In genomic region chr3:57053122-57053521, GRCh38 we compare ENCODE assay signal across 20 cellular contexts. TPM values are rescaled to one million over a fixed set of nuclear protein-coding genes. Genes with fewer than 3 reads are reported as not detected.
DNase-seq lines count a peak whose midpoint lies in the region; ATAC-seq, FAIRE-seq and TF ChIP-seq lines count a peak whose summit lies in the region.
"Had no signal": no experiment of that assay in that cellular context is flagged by ENCODE, and none has a peak within 500 bp of the region (broad histone marks: within the 10 kb centered on the region; RNA-seq: fewer than 3 reads in every experiment).

No MANE protein-coding gene starts in this region.

- H2BK5ac ChIP-seq in H1 (ENCODE audit: low read depth, low read length), result peak overlapping the region; percentile 44; the same call in 1 of the 2 replicates

- H3K23me2 ChIP-seq in H1 (ENCODE audit: low read depth, low read length), result no peaks in the 10 kb centered on the region

- TF ChIP-seq CTCF in WTC11 (IDR thresholded peaks at IDR 0.05), result no peak
- no peak for TF ChIP-seq CTCF in H1 (IDR thresholded peaks at IDR 0.05; ENCODE audit: control extremely low read depth in 1 of 3, insufficient read depth in 1 of 3, low read depth in 1 of 3, low read length in 3 of 3)
- no peak for TF ChIP-seq CTCF in prostate gland (IDR thresholded peaks at IDR 0.05)

- H3K18ac ChIP-seq in H1 (ENCODE audit: extremely low read depth, low read length), result no peak overlapping the region

- no peak overlapping the region for H2BK120ac ChIP-seq in H1 (replicated peaks; ENCODE audit: low read depth, low read length)

- no peaks in the 10 kb centered on the region for H3K27me3 Mint-ChIP-seq in WTC11 (ENCODE audit: low read depth)
- peaks cover 1 to 2% of the 10 kb centered on the region in 2 donors for H3K27me3 Mint-ChIP-seq in natural killer cell treated with Interleukin-12 subunit alpha and Interleukin-12 subunit beta and Interleukin-15 and Interleukin-18, amount 100 ng/mL, for 72 hours

- TF ChIP-seq POLR2A in H1 (IDR thresholded peaks at IDR 0.05; ENCODE audit: control extremely low read depth in 1 of 2, low read depth in 2 of 2, low read length in 2 of 2), result no peak
- no peak for TF ChIP-seq POLR2A in prostate gland (IDR thresholded peaks at IDR 0.05)

- H3K4me1 ChIP-seq in H1 (replicated peaks in 1 of 4; ENCODE audit: control insufficient read depth in 3 of 4, insufficient read depth in 4 of 4, low read length in 3 of 4), result no peaks in the 10 kb centered on the region; a peak in 1 of 7 replicates
- no peaks in the 10 kb centered on the region for H3K4me1 ChIP-seq in prostate gland (replicated peaks)
- H3K4me1 ChIP-seq: Caco-2, HAP-1 had no signal

- peak overlapping the region; percentile 36; the same call in 1 of the 2 replicates for H3K27ac Mint-ChIP-seq in WTC11
- no peak overlapping the region for H3K27ac Mint-ChIP-seq in natural killer cell treated with Interleukin-12 subunit alpha and Interleukin-12 subunit beta and Interleukin-15 and Interleukin-18, amount 100 ng/mL, for 72 hours
- H3K27ac Mint-ChIP-seq: CD4-positive, alpha-beta memory T cell; GM23338; HFFc6 had no signal

- H3K9me3 Mint-ChIP-seq in WTC11, result no peaks in the 10 kb centered on the region
- H3K9me3 Mint-ChIP-seq in natural killer cell treated with Interleukin-12 subunit alpha and Interleukin-12 subunit beta and Interleukin-15 and Interleukin-18, amount 100 ng/mL, for 72 hours, result no peaks in the 10 kb centered on the region
- H3K9me3 Mint-ChIP-seq: CD4-positive, alpha-beta memory T cell; GM23338; HFFc6 had no signal

- no peak overlapping the region for H2AFZ ChIP-seq in H1 (ENCODE audit: low read length)
- H2AFZ ChIP-seq: GM23338 had no signal

- no peak for FAIRE-seq in H1 (lab: Jason Lieb, UNC)
- FAIRE-seq: GM12878, H54 had no signal

- CTCF ChIA-PET in WTC11 (lab: Charles Lee) (no interaction called here), H1 (lab: Charles Lee; ENCODE audit: partially characterized antibody) (no interaction called here)

- H4K8ac ChIP-seq in H1 (ENCODE audit: extremely low read depth, insufficient read depth, low read length), result no peak overlapping the region

- no peak overlapping the region for H3K4me3 ChIP-seq in H1 (ENCODE audit: extremely low read depth in 1 of 4, insufficient read depth in 2 of 4, low read depth in 3 of 4, low read length in 4 of 4)
- no peak overlapping the region for H3K4me3 ChIP-seq in prostate gland
- H3K4me3 ChIP-seq: GM12878, GM23338, HAP-1 had no signal

- no peak overlapping the region for H3K56ac ChIP-seq in H1 (replicated peaks; ENCODE audit: insufficient read length, low read depth, low read length)

- H3K36me3 ChIP-seq in H1 (ENCODE audit: control insufficient read depth in 2 of 4, insufficient read depth in 4 of 4, low read length in 3 of 4), result no peaks in the 10 kb centered on the region
- no peaks in the 10 kb centered on the region for H3K36me3 ChIP-seq in prostate gland
- H3K36me3 ChIP-seq: HAP-1 had no signal

- H3K14ac ChIP-seq in H1 (ENCODE audit: insufficient read length), result no peak overlapping the region

- H3K79me2 ChIP-seq in H1 (ENCODE audit: control insufficient read depth in 1 of 2, insufficient read depth in 2 of 2, low read length in 2 of 2), result no peaks in the 10 kb centered on the region

- H2AK5ac ChIP-seq in H1 (ENCODE audit: low read depth, low read length), result no peak overlapping the region

- TF ChIP-seq RAD21 in H1 (IDR thresholded peaks at IDR 0.05 in 1 of 2, conservative IDR thresholded peaks at IDR 0.05 in 1 of 2; ENCODE audit: low read depth in 2 of 2, low read length in 2 of 2), result no peak

- H2BK12ac ChIP-seq in H1 (ENCODE audit: low read depth, low read length), result peak overlapping the region; percentile 39; the same call in 1 of the 2 replicates

- 91% methylated on average over 6 of the region's 6 CpGs; no CpG with 5 or more reads in 1 of the 2 experiments for WGBS in H1 (ENCODE audit: extremely low coverage in 1 of 2, insufficient coverage in 1 of 2, insufficient read length in 1 of 2, insufficient replicate concordance in 2 of 2, low coverage in 1 of 2, low lambda C conversion rate in 2 of 2, missing lambda C conversion rate in 1 of 2), 2 experiments
- 74% methylated on average over 6 of the region's 6 CpGs for WGBS in prostate gland

- DNase-seq in WTC11 (ENCODE audit: low spot score) (no peak), H1 (ENCODE audit: low read depth in 1 of 2, low spot score in 2 of 2) (no peak), left colon (no peak), prostate gland (ENCODE audit: low spot score) (peak; percentile 22), NCI-H187 (lab: John Stamatoyannopoulos, UW) (no peak), NCI-H1930 (lab: John Stamatoyannopoulos, UW) (no peak)
- DNase-seq in natural killer cell treated with Interleukin-12 subunit alpha and Interleukin-12 subunit beta and Interleukin-15 and Interleukin-18, amount 100 ng/mL, for 72 hours (ENCODE audit: low spot score), result no peak
- DNase-seq: C1 segment of cervical spinal cord; Caco-2; CD4-positive, alpha-beta memory T cell; DMS79; EL; GDM1; HFFc6 had no signal

- ATAC-seq in WTC11, result no peak
- ATAC-seq in left colon, result peak; percentile 91
- no peak for ATAC-seq in natural killer cell treated with Interleukin-12 subunit alpha and Interleukin-12 subunit beta and Interleukin-15 and Interleukin-18, amount 100 ng/mL, for 72 hours
- ATAC-seq: GM12878, GM23338 had no signal

- no peak overlapping the region for H4K5ac ChIP-seq in H1 (ENCODE audit: insufficient read length, low read depth, low read length)

- H3K9ac ChIP-seq in H1 (replicated peaks in 1 of 4; ENCODE audit: extremely low read depth in 1 of 4, low read depth in 3 of 4, low read length in 3 of 4), result no peak overlapping the region

- H3K79me1 ChIP-seq in H1 (ENCODE audit: low read depth, low read length), result no peaks in the 10 kb centered on the region

- no peak overlapping the region for H2BK15ac ChIP-seq in H1 (ENCODE audit: low read length)

- POLR2A ChIA-PET in WTC11 (lab: Charles Lee) (no interaction called here), H1 (lab: Charles Lee; ENCODE audit: partially characterized antibody) (no interaction called here)

- intact Hi-C loops in left colon (cut with DNase I, micrococcal nuclease) (no loop called here), prostate gland (cut with DNase I) (no loop called here)

- H4K91ac ChIP-seq in H1 (replicated peaks; ENCODE audit: insufficient read length, low read length), result no peak overlapping the region

- H3K27me3 ChIP-seq in H1 (replicated peaks in 1 of 4; ENCODE audit: control insufficient read depth in 3 of 4, extremely low read depth in 1 of 4, insufficient read depth in 3 of 4, low read length in 3 of 4) (no peaks in the 10 kb centered on the region), prostate gland (replicated peaks; ENCODE audit: insufficient read depth) (no peaks in the 10 kb centered on the region)

- H4K20me1 ChIP-seq in H1 (replicated peaks in 1 of 2; ENCODE audit: control insufficient read depth in 1 of 2, insufficient read depth in 2 of 2, low read length in 2 of 2), result peaks cover 0 to 1% of the 10 kb centered on the region in 2 experiments

- no peak overlapping the region for H3K4ac ChIP-seq in H1 (replicated peaks; ENCODE audit: insufficient read length, low read depth, low read length)

- no peak for TF ChIP-seq EP300 in H1 (IDR thresholded peaks at IDR 0.05; ENCODE audit: borderline replicate concordance in 1 of 2, low read depth in 2 of 2, low read length in 2 of 2)

- no peaks in the 10 kb centered on the region for H3K9me3 ChIP-seq in H1 (ENCODE audit: insufficient read depth in 2 of 2, low read depth in 1 of 2, low read length in 1 of 2)
- no peaks in the 10 kb centered on the region for H3K9me3 ChIP-seq in prostate gland
- H3K9me3 ChIP-seq: Caco-2, HAP-1 had no signal

- H3K4me1 Mint-ChIP-seq in WTC11, result peaks cover 2% of the 10 kb centered on the region; the same call in 1 of the 2 replicates
- peaks cover 0 to 3% of the 10 kb centered on the region in 2 donors for H3K4me1 Mint-ChIP-seq in natural killer cell treated with Interleukin-12 subunit alpha and Interleukin-12 subunit beta and Interleukin-15 and Interleukin-18, amount 100 ng/mL, for 72 hours (ENCODE audit: low read depth in 2 of 2)
- H3K4me1 Mint-ChIP-seq: CD4-positive, alpha-beta memory T cell; GM23338 had no signal

- H3K4me3 Mint-ChIP-seq in WTC11, result no peak overlapping the region
- no peak overlapping the region for H3K4me3 Mint-ChIP-seq in natural killer cell treated with Interleukin-12 subunit alpha and Interleukin-12 subunit beta and Interleukin-15 and Interleukin-18, amount 100 ng/mL, for 72 hours
- H3K4me3 Mint-ChIP-seq: CD4-positive, alpha-beta memory T cell; GM23338; HFFc6 had no signal

- no peak overlapping the region for H3K4me2 ChIP-seq in H1 (ENCODE audit: insufficient read depth in 1 of 2, low read depth in 2 of 2, low read length in 2 of 2)
- H3K4me2 ChIP-seq: GM23338 had no signal

- 0 out of 2 replicates have a peak overlapping the region, but pooled peaks have one; percentile 61 for H2BK20ac ChIP-seq in H1 (ENCODE audit: low read length)

- H3K23ac ChIP-seq in H1 (ENCODE audit: insufficient read length), result no peak overlapping the region

- H3K27ac ChIP-seq in H1 (ENCODE audit: low read depth, low read length) (no peak overlapping the region), prostate gland (peak overlapping the region in 1 of 2 donors; percentile 59)

- no peaks in the 10 kb centered on the region for H3K36me3 Mint-ChIP-seq in WTC11
- no peaks in the 10 kb centered on the region for H3K36me3 Mint-ChIP-seq in natural killer cell treated with Interleukin-12 subunit alpha and Interleukin-12 subunit beta and Interleukin-15 and Interleukin-18, amount 100 ng/mL, for 72 hours
- H3K36me3 Mint-ChIP-seq: CD4-positive, alpha-beta memory T cell had no signal

TF ChIP-seq in WTC11, 78 proteins besides CTCF, POLR2A, EP300 and RAD21 (continues in another document):
- no peak for TF ChIP-seq IRF2 (CRISPR knock-in tag; IDR thresholded peaks at IDR 0.05; ENCODE audit: borderline replicate concordance, low read depth)

TF ChIP-seq in H1, 55 proteins besides CTCF, POLR2A, EP300 and RAD21 (continues in another document):
- no peak for TF ChIP-seq EGR1 (IDR thresholded peaks at IDR 0.05; ENCODE audit: borderline replicate concordance, low read depth, low read length)
- no peak for TF ChIP-seq NANOG (IDR thresholded peaks at IDR 0.05; ENCODE audit: insufficient read depth, low read depth, low read length, poor library complexity, severe bottlenecking)

RNA-seq across cellular contexts. Expression of gene SPATA12, which starts 7.3 kb away (rescaled TPM):
- total RNA-seq in WTC11 (2021) (0.18 to 0.39 TPM (median 0.37 TPM) in 3 replicates), left colon (not detected), prostate gland (under 1 TPM in 1 of 2 donors, not detected in 1; 0.28 TPM)
- total RNA-seq in H1 (2021; fragmentation: NEBNext Ultra II Directional; extraction: Animal tissue kit (Norgen Biotek cat#: 25700)), result 0.19 and 0.34 TPM in 2 replicates
- 0.93 and 0.97 TPM in 2 replicates for polyA plus RNA-seq in H1 (2011; rRNA removed)
- polyA plus RNA-seq in H1 (2011; cell fraction: cytosol; rRNA removed), result 1.2 TPM
- polyA plus RNA-seq in H1 (2011; cell fraction: nucleus; rRNA removed), result 0.37 TPM
- 0.59 to 0.94 TPM (median 0.87 TPM) in 4 replicates for polyA plus RNA-seq in H1 (2012, experiment 1 of 2)
- 0.42 TPM for polyA plus RNA-seq in H1 (2012, experiment 2 of 2)
- polyA plus RNA-seq in H1 (2013, experiment 1 of 2), result 0.83 TPM
- polyA plus RNA-seq in H1 (2013, experiment 2 of 2), result 0.83 TPM
- 1.3 and 1.6 TPM in 2 replicates for polyA minus RNA-seq in H1 (2011; rRNA and poly(A)+ RNA removed)
- not detected for polyA minus RNA-seq in H1 (2011; cell fraction: cytosol; rRNA and poly(A)+ RNA removed)
- 0.80 TPM for polyA minus RNA-seq in H1 (2011; cell fraction: nucleus; rRNA and poly(A)+ RNA removed)
- total RNA-seq in natural killer cell treated with Interleukin-12 subunit alpha and Interleukin-12 subunit beta and Interleukin-15 and Interleukin-18, amount 100 ng/mL, for 72 hours, result not detected
- total RNA-seq: A673; Caco-2; CD4-positive, alpha-beta memory T cell; HFFc6 had no signal
- polyA plus RNA-seq: BJ; CD4-positive, alpha-beta memory T cell had no signal
